ENCODE assay signal across 10 cellular contexts in the genomic region with DNA sequence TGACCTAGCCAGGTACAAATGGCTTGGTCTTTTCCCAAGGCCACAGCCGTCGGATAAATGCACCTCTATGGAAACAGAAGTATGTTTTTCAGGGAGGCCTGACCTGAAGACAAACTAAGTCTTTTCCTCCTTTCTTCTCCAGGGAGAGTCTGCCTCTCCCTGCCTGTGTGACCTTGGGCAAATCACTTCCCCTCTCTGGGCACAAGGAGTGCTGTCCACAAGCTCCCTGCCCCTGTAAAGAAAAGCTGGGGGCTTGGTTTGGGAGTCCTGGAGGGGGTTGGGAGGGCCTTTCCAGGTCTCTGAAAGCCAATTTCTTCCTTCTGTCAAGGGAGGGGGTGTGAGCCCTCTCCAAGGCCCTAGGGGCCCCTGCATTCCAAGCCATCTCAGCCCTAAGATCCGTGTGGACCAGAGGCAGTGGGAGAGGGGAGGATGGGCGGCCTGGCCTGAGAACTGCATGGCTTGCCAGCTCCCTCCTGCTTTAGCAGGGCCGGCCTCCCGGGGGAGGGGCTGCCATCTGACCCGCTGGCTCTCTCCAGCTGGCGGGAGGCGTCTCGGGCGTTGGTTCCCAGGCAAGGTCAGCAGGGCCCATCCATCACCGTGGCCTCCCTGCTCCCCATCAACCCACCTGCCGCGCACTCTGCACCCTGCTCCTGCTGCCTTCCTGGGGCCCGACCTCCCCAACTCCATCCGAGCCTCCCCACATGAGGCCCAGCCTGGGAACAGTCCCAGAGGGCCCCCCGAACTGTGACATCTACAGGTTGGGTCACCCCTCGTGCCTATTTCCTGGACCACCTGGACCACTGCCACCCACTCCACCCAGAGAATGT.
DNase-seq lines count a peak whose midpoint lies in the region; ATAC-seq and TF ChIP-seq lines count a peak whose summit lies in the region.
"Had no signal": no experiment of that assay in that cellular context is flagged by ENCODE, and none has a peak within 500 bp of the region (broad histone marks: within the 10 kb centered on the region; RNA-seq: fewer than 3 reads in every experiment).

No MANE protein-coding gene starts in this region.

- no peaks in the 10 kb centered on the region for H3K36me3 ChIP-seq in tibial artery

- ATAC-seq in GM21360 (IDR thresholded peaks at IDR 0.05; ENCODE audit: unreplicated experiment), result no peak

- intact Hi-C loops in tibial artery (cut with DNase I; ENCODE audit: low total_unique reads), result no loop called here

- peak overlapping the region; percentile 52 to 72 for H3K27ac ChIP-seq in tibial artery

- H3K9me3 ChIP-seq in tibial artery, result no peaks in the 10 kb centered on the region

- no peak overlapping the region for H3K4me3 ChIP-seq in tibial artery

- TF ChIP-seq CTCF in tibial artery (IDR thresholded peaks at IDR 0.05), result no peak

- H3K4me1 ChIP-seq in tibial artery, result peaks cover 0 to 65% (median 36%) of the 10 kb centered on the region in 4 donors

- DNase-seq in NCI-H82 (lab: John Stamatoyannopoulos, UW) (peak; percentile 24), NCI-H82 treated with DMSO at 0.1 percent for 48 hours (lab: John Stamatoyannopoulos, UW; ENCODE audit: unreplicated experiment) (no peak), globus pallidus (ENCODE audit: low spot score) (peak; percentile 46), mucosa of gallbladder (ENCODE audit: low spot score) (peak; percentile 26), tibial artery (peak; percentile 62 to 93), amniotic stem cell (lab: John Stamatoyannopoulos, UW) (no peak)
- no peak for DNase-seq in activated CD8-positive, alpha-beta memory T cell treated with anti-CD3 and anti-CD28 coated beads, Interleukin-2, amount 50 U/mL, for 48 hours
- DNase-seq: 8988T, NCI-H187 treated with DMSO at 0.1 percent for 48 hours had no signal

- no peaks in the 10 kb centered on the region for H3K27me3 ChIP-seq in tibial artery

Comparison
In these comparisons a context has a peak if more than half of its experiments do, and no peak if none do; other contexts are left out.
1. DNase-seq: peak in NCI-H82 (single experiment), globus pallidus (single experiment), mucosa of gallbladder (single experiment) and tibial artery (2 of 2); none in NCI-H82 treated with DMSO at 0.1 percent for 48 hours (single experiment), activated CD8-positive, alpha-beta memory T cell treated with anti-CD3 and anti-CD28 coated beads, Interleukin-2, amount 50 U/mL, for 48 hours (single experiment) and amniotic stem cell (single experiment).